8 cellular contexts compared by ENCODE assay signal in the genomic region with DNA sequence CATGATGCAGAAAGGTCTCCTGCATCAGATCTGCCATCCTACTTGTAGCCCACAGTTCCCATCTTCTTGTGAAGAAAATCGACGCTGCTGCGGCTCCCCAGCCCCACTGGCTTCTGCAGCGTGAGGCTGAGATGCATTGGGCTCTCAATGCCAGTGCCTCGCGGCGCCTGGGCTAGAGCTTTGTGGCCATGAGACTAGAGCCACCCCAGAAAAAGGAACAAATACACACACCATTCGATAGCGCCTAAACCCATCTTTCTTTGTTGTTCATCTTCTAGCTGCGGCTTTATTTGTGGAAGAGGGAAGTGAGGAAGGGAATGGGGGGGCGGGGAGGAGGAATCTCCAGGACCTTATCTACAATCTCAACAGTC. TPM values are rescaled to one million over a fixed set of nuclear protein-coding genes. Genes with fewer than 3 reads are reported as not detected.
DNase-seq lines count a peak whose midpoint lies in the region; ATAC-seq and TF ChIP-seq lines count a peak whose summit lies in the region.

No MANE protein-coding gene starts in this region.

- peaks cover 58% of the 10 kb centered on the region for H3K27me3 Mint-ChIP-seq in progenitor cell of endocrine pancreas
- H3K27me3 Mint-ChIP-seq in CD8-positive, alpha-beta memory T cell: peaks cover 21% of the 10 kb centered on the region in 2 donors

- peak overlapping the region; percentile 55 for H3K4me2 ChIP-seq in GM23248 (ENCODE audit: unreplicated experiment)

- H3K9me2 ChIP-seq in GM23248 (ENCODE audit: insufficient read depth): no peaks in the 10 kb centered on the region

- H3K4me1 Mint-ChIP-seq in progenitor cell of endocrine pancreas (ENCODE audit: low read depth): peaks cover 17% of the 10 kb centered on the region
- H3K4me1 Mint-ChIP-seq in CD8-positive, alpha-beta memory T cell: no peaks in the 10 kb centered on the region

- H3K9ac ChIP-seq in GM23248: no peak overlapping the region

- H3K4me3 Mint-ChIP-seq in progenitor cell of endocrine pancreas (ENCODE audit: low read depth): peak overlapping the region; percentile 77
- no peak overlapping the region for H3K4me3 Mint-ChIP-seq in CD8-positive, alpha-beta memory T cell

- H3K36me3 Mint-ChIP-seq in progenitor cell of endocrine pancreas (ENCODE audit: insufficient read depth): no peaks in the 10 kb centered on the region
- no peaks in the 10 kb centered on the region for H3K36me3 Mint-ChIP-seq in CD8-positive, alpha-beta memory T cell

- H4K20me1 ChIP-seq in GM23248 (ENCODE audit: insufficient read depth): no peaks in the 10 kb centered on the region

- H3K36me3 ChIP-seq in GM23248 (ENCODE audit: low read depth): no peaks in the 10 kb centered on the region
- no peaks in the 10 kb centered on the region for H3K36me3 ChIP-seq in CD8-positive, alpha-beta memory T cell (ENCODE audit: insufficient read depth, low read length)

- ATAC-seq in foreskin keratinocyte: peak; percentile 4
- no peak for ATAC-seq in GM21529 (IDR thresholded peaks at IDR 0.05; ENCODE audit: unreplicated experiment)
- ATAC-seq in GM21576 (IDR thresholded peaks at IDR 0.05; ENCODE audit: unreplicated experiment): no peak
- ATAC-seq in GM19397 (IDR thresholded peaks at IDR 0.05; ENCODE audit: unreplicated experiment): no peak

- no peak for TF ChIP-seq CTCF in foreskin keratinocyte (conservative IDR thresholded peaks at IDR 0.05)
- no peak for TF ChIP-seq CTCF in progenitor cell of endocrine pancreas (IDR thresholded peaks at IDR 0.05; ENCODE audit: unreplicated experiment)

- DNase-seq in GM23248: peak; percentile 9
- DNase-seq in NCI-H526 (lab: John Stamatoyannopoulos, UW): peak; percentile 53 to 74
- DNase-seq in foreskin keratinocyte: no peak
- DNase-seq in progenitor cell of endocrine pancreas (ENCODE audit: low spot score, unreplicated experiment): no peak
- DNase-seq in CD8-positive, alpha-beta memory T cell: no peak

- H3K27me3 ChIP-seq in GM23248 (replicated peaks; ENCODE audit: insufficient read depth) (peaks cover 77% of the 10 kb centered on the region), foreskin keratinocyte (peaks cover 67% of the 10 kb centered on the region)
- H3K27me3 ChIP-seq in CD8-positive, alpha-beta memory T cell (ENCODE audit: insufficient read depth, low read length, poor library complexity, severe bottlenecking): no peaks in the 10 kb centered on the region

- H3K9me3 ChIP-seq in GM23248 (ENCODE audit: low read depth): no peaks in the 10 kb centered on the region
- H3K9me3 ChIP-seq in CD8-positive, alpha-beta memory T cell (ENCODE audit: low read length): no peaks in the 10 kb centered on the region

- peak overlapping the region; percentile 86 for H3K27ac Mint-ChIP-seq in progenitor cell of endocrine pancreas
- H3K27ac Mint-ChIP-seq in CD8-positive, alpha-beta memory T cell: no peak overlapping the region

- H3K4me1 ChIP-seq in GM23248 (ENCODE audit: insufficient read depth) (peaks cover 8% of the 10 kb centered on the region; the same call in 1 of the 2 replicates), foreskin keratinocyte (no peaks in the 10 kb centered on the region)
- H3K4me1 ChIP-seq in CD8-positive, alpha-beta memory T cell (ENCODE audit: insufficient read depth, low read length): no peaks in the 10 kb centered on the region

- H3F3A ChIP-seq in GM23248 (ENCODE audit: insufficient read depth): no peaks in the 10 kb centered on the region

- no peaks in the 10 kb centered on the region for H3K79me2 ChIP-seq in GM23248 (ENCODE audit: insufficient read depth)

- WGBS in GM23248 (ENCODE audit: low coverage in 1 of 2, low lambda C conversion rate in 2 of 2, missing lambda C conversion rate in 2 of 2), 2 experiments: 1 to 4% methylated on average over 11 of the region's 11 CpGs

- peak overlapping the region; percentile 60 for H2AFZ ChIP-seq in GM23248

- POLR2A ChIA-PET in CD8-positive, alpha-beta memory T cell (lab: Charles Lee): no interaction called here

- H3K4me3 ChIP-seq in GM23248: peak overlapping the region; percentile 46
- H3K4me3 ChIP-seq in CD8-positive, alpha-beta memory T cell (ENCODE audit: low read length): no peak overlapping the region

- H3K9me3 Mint-ChIP-seq in progenitor cell of endocrine pancreas (ENCODE audit: low read depth): no peaks in the 10 kb centered on the region
- H3K9me3 Mint-ChIP-seq in CD8-positive, alpha-beta memory T cell: peaks cover 5 to 20% (median 13%) of the 10 kb centered on the region in 5 donors

- CTCF ChIA-PET in CD8-positive, alpha-beta memory T cell (lab: Charles Lee): no interaction called here

- H3K27ac ChIP-seq in GM23248 (no peak overlapping the region), foreskin keratinocyte (no peak overlapping the region)
- no peak overlapping the region for H3K27ac ChIP-seq in CD8-positive, alpha-beta memory T cell (ENCODE audit: low read depth, low read length)

- in situ Hi-C loops in GM23248 (cut with MboI): no loop called here

RNA-seq across cellular contexts. Expression of gene NOL4, which starts 2.7 kb away (rescaled TPM):
- total RNA-seq in GM23248 (2014; rRNA removed; shearing (Covaris generic)): not detected in 2 replicates
- polyA plus RNA-seq in GM23248 (2016; fragmentation: Nextera tagmentation; extraction: Ambion mirVana) (not detected in 2 replicates), foreskin keratinocyte (not detected in 2 replicates)
- total RNA-seq in foreskin keratinocyte (not detected in 2 replicates), progenitor cell of endocrine pancreas (5.7 TPM in 2 replicates)
- total RNA-seq in CD8-positive, alpha-beta memory T cell: not detected
- polyA plus RNA-seq in CD8-positive, alpha-beta memory T cell: not detected

Comparison
In these comparisons a context has a peak if more than half of its experiments do, and no peak if none do; other contexts are left out.
1. DNase-seq: peak in GM23248 (single experiment) and NCI-H526 (2 of 2); none in foreskin keratinocyte (0 of 2), progenitor cell of endocrine pancreas (single experiment) and CD8-positive, alpha-beta memory T cell (0 of 5).